14 cellular contexts compared by ENCODE assay signal in genomic region chr1:10424034-10424433, GRCh38. TPM values are rescaled to one million over a fixed set of nuclear protein-coding genes. Genes with fewer than 3 reads are reported as not detected.
DNase-seq lines count a peak whose midpoint lies in the region; ATAC-seq, FAIRE-seq and TF ChIP-seq lines count a peak whose summit lies in the region.
"Had no signal": no experiment of that assay in that cellular context is flagged by ENCODE, and none has a peak within 500 bp of the region (broad histone marks: within the 10 kb centered on the region; RNA-seq: fewer than 3 reads in every experiment).

No MANE protein-coding gene starts in this region.

- no peaks in the 10 kb centered on the region for H3K27me3 Mint-ChIP-seq in activated naive CD8-positive, alpha-beta T cell treated with anti-CD3 and anti-CD28 coated beads, Interleukin-2, amount 50 U/mL, for 24 hours

- no peak overlapping the region for H3K27ac ChIP-seq in osteoblast (ENCODE audit: low read depth, low read length)

- H3K4me3 Mint-ChIP-seq in activated naive CD8-positive, alpha-beta T cell treated with anti-CD3 and anti-CD28 coated beads, Interleukin-2, amount 50 U/mL, for 24 hours = no peak overlapping the region

- no peaks in the 10 kb centered on the region for H4K20me1 ChIP-seq in osteoblast (ENCODE audit: insufficient read depth, low read length)

- H3K9me3 Mint-ChIP-seq in activated naive CD8-positive, alpha-beta T cell treated with anti-CD3 and anti-CD28 coated beads, Interleukin-2, amount 50 U/mL, for 24 hours = no peaks in the 10 kb centered on the region

- no peak for ATAC-seq in activated CD4-positive, CD25-positive, alpha-beta regulatory T cell treated with anti-CD3 and anti-CD28 coated beads, Interleukin-2, amount 50 U/mL, for 24 hours
- no peak for ATAC-seq in activated naive CD8-positive, alpha-beta T cell treated with anti-CD3 and anti-CD28 coated beads, Interleukin-2, amount 50 U/mL, for 24 hours
- no peak for ATAC-seq in HG03457 (IDR thresholded peaks at IDR 0.05; ENCODE audit: unreplicated experiment)

- peaks cover 22% of the 10 kb centered on the region for H3K36me3 ChIP-seq in osteoblast (ENCODE audit: insufficient read depth, low read length)

- TF ChIP-seq CTCF in foreskin fibroblast (IDR thresholded peaks at IDR 0.05; ENCODE audit: low read depth, low read length) (peak; percentile 13), osteoblast (IDR thresholded peaks at IDR 0.05; ENCODE audit: extremely low read depth, low read depth, low read length) (no peak)

- H3K27ac Mint-ChIP-seq in activated naive CD8-positive, alpha-beta T cell treated with anti-CD3 and anti-CD28 coated beads, Interleukin-2, amount 50 U/mL, for 24 hours = no peak overlapping the region

- peaks cover 3% of the 10 kb centered on the region for H3K4me1 Mint-ChIP-seq in activated naive CD8-positive, alpha-beta T cell treated with anti-CD3 and anti-CD28 coated beads, Interleukin-2, amount 50 U/mL, for 24 hours

- FAIRE-seq in GM19239 (lab: Jason Lieb, UNC) = no peak
- FAIRE-seq: frontal cortex had no signal

- H3K4me2 ChIP-seq in osteoblast (ENCODE audit: insufficient read depth, low read length) = no peak overlapping the region

- no peak overlapping the region for H3K4me3 ChIP-seq in foreskin fibroblast (ENCODE audit: low read depth in 1 of 2, low read length in 2 of 2)
- no peak overlapping the region for H3K4me3 ChIP-seq in osteoblast (ENCODE audit: insufficient read depth, low read length)

- no peaks in the 10 kb centered on the region for H3K9me3 ChIP-seq in osteoblast (ENCODE audit: low read depth, low read length)

- peak; percentile 51 for DNase-seq in EL
- peak; percentile 54 for DNase-seq in RPMI7951 (ENCODE audit: low read depth)
- peak; percentile 74 to 87 for DNase-seq in foreskin fibroblast
- DNase-seq in osteoblast (ENCODE audit: insufficient read length, low spot score, missing footprints) = peak; percentile 81
- DNase-seq in GM19239 (ENCODE audit: insufficient read length, low spot score) = no peak
- no peak for DNase-seq in activated naive CD8-positive, alpha-beta T cell treated with anti-CD3 and anti-CD28 coated beads, Interleukin-2, amount 50 U/mL, for 24 hours
- DNase-seq: activated CD4-positive, alpha-beta T cell treated with anti-CD3 and anti-CD28 coated beads for 48 hours; activated gamma-delta T cell; central memory CD4-positive, alpha-beta T cell; NCI-H1417 treated with DMSO at 0.1 percent for 48 hours; NK-92 treated with Interleukin-12 subunit alpha and Interleukin-12 subunit beta, amount 100 ng/mL, for 24 hours had no signal

- H3K27me3 ChIP-seq in osteoblast (ENCODE audit: insufficient read depth, low read length) = no peaks in the 10 kb centered on the region

- no peak overlapping the region for H2AFZ ChIP-seq in osteoblast (ENCODE audit: low read length)

- H3K36me3 Mint-ChIP-seq in activated naive CD8-positive, alpha-beta T cell treated with anti-CD3 and anti-CD28 coated beads, Interleukin-2, amount 50 U/mL, for 24 hours (ENCODE audit: low read depth) = peaks cover 15% of the 10 kb centered on the region

- H3K4me1 ChIP-seq in osteoblast (ENCODE audit: insufficient read depth, low read length) = no peaks in the 10 kb centered on the region

- no peaks in the 10 kb centered on the region for H3K79me2 ChIP-seq in osteoblast (ENCODE audit: insufficient read depth, low read length)

RNA-seq across cellular contexts. Expression of gene CENPS, which starts 6.2 kb away (rescaled TPM):
- 19.0 and 28.5 TPM in 2 replicates for total RNA-seq in RPMI7951 (2014; rRNA removed; shearing (Covaris generic))
- 13.6 and 17.4 TPM in 2 replicates for total RNA-seq in osteoblast

RNA-seq across cellular contexts. Expression of gene PGD, which starts 25.2 kb away (rescaled TPM):
- 68.9 and 79.9 TPM in 2 replicates for total RNA-seq in RPMI7951 (2014; rRNA removed; shearing (Covaris generic))
- total RNA-seq in osteoblast = 136 and 142 TPM in 2 replicates

RNA-seq across cellular contexts. Expression of gene CORT, which starts 25.8 kb away (rescaled TPM):
- total RNA-seq in RPMI7951 (2014; rRNA removed; shearing (Covaris generic)) = not detected in 2 replicates
- total RNA-seq in osteoblast = 0.29 and 0.36 TPM in 2 replicates

RNA-seq across cellular contexts. Expression of gene DFFA, which starts 48.3 kb away (rescaled TPM):
- total RNA-seq in RPMI7951 (2014; rRNA removed; shearing (Covaris generic)) = 27.4 and 44.4 TPM in 2 replicates
- 27.9 and 32.7 TPM in 2 replicates for total RNA-seq in osteoblast

RNA-seq across cellular contexts. Expression of gene PEX14, which starts 50.7 kb away (rescaled TPM):
- total RNA-seq in RPMI7951 (2014; rRNA removed; shearing (Covaris generic)) = 13.6 and 21.5 TPM in 2 replicates
- 15.2 and 15.3 TPM in 2 replicates for total RNA-seq in osteoblast

Comparison
In these comparisons a context has a peak if more than half of its experiments do, and no peak if none do; other contexts are left out.
1. DNase-seq: peak in EL (single experiment), RPMI7951 (single experiment), foreskin fibroblast (2 of 2) and osteoblast (single experiment); none in GM19239 (single experiment) and activated naive CD8-positive, alpha-beta T cell treated with anti-CD3 and anti-CD28 coated beads, Interleukin-2, amount 50 U/mL, for 24 hours (single experiment).